1 cellular context compared by ENCODE assay signal in the genomic region with DNA sequence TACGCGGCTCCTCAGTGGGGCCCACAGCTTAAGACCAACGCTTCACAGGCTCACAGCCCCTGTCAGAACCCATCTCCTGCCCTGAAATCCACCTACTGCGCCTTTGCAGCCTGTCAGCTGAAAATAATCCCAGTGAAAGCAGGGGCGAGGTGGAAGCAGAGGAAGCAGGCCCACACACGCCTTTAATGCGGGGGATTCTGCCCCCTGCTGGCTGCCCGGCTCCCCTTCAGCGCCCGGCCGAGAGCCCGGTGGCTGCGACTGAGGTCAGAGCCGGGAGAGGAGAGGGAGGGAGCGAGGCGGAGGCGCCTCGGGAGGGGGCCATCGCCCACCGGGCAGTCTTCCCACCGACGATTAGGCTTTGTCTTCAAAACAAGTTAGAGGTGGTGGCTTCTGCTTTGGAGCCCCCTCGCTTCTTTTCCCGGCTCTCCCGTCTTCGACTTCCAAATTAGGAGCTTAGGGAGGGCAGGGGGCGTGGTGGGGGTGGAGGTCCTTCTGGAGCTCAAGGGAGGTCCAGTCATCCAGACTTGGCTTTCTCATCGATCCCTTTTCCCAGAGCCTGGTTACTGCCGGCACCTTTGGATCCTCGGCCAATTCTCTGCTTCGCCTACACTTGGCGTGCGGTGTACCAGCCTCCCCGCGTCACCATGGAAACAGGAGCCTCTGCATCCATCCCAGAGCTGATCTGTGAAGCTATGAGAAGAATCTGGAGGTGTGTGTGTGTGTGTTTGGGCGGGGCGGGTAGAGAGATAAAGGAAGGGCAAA.
TF ChIP-seq lines count a peak whose summit lies in the region.

No MANE protein-coding gene starts in this region.

TF ChIP-seq in K562, 482 proteins besides CTCF, POLR2A, EP300 and RAD21 (continued from another document and continues in another):
- TF ChIP-seq, protein P1, sequence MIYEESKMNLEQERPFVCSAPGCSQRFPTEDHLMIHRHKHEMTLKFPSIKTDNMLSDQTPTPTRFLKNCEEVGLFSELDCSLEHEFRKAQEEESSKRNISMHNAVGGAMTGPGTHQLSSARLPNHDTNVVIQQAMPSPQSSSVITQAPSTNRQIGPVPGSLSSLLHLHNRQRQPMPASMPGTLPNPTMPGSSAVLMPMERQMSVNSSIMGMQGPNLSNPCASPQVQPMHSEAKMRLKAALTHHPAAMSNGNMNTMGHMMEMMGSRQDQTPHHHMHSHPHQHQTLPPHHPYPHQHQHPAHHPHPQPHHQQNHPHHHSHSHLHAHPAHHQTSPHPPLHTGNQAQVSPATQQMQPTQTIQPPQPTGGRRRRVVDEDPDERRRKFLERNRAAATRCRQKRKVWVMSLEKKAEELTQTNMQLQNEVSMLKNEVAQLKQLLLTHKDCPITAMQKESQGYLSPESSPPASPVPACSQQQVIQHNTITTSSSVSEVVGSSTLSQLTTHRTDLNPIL (CRISPR knock-in tag; IDR thresholded peaks at IDR 0.05) = no peak
- TF ChIP-seq RBM17 (IDR thresholded peaks at IDR 0.05; ENCODE audit: borderline replicate concordance, low read depth, low read length) (no peak), BRD4 (IDR thresholded peaks at IDR 0.05) (no peak), ZNF3 (CRISPR knock-in tag; IDR thresholded peaks at IDR 0.05) (no peak), ZC3H11A (IDR thresholded peaks at IDR 0.05; ENCODE audit: low read depth, low read length) (no peak), ZNF174 (CRISPR knock-in tag; IDR thresholded peaks at IDR 0.05) (no peak), NFIC (IDR thresholded peaks at IDR 0.05) (no peak), WHSC1 (IDR thresholded peaks at IDR 0.05; ENCODE audit: low read length) (no peak), ZKSCAN8 (CRISPR knock-in tag; IDR thresholded peaks at IDR 0.05) (no peak), XRCC5 (IDR thresholded peaks at IDR 0.05; ENCODE audit: low read depth, low read length) (peak; percentile 49; the same call in 1 of the 2 replicates), ZNF696 (CRISPR knock-in tag; conservative IDR thresholded peaks at IDR 0.05) (no peak), IRF2 (CRISPR knock-in tag; IDR thresholded peaks at IDR 0.05) (no peak), NELFE (IDR thresholded peaks at IDR 0.05; ENCODE audit: insufficient read depth, insufficient read length) (no peak), HDAC2 (IDR thresholded peaks at IDR 0.05) (no peak), ZBTB7A (IDR thresholded peaks at IDR 0.05; ENCODE audit: borderline replicate concordance, control insufficient read depth, low read depth, low read length) (peak; percentile 50; the same call in 1 of the 2 replicates), TRIM24 (IDR thresholded peaks at IDR 0.05) (no peak), CTBP1 (IDR thresholded peaks at IDR 0.05; ENCODE audit: borderline replicate concordance) (peak; percentile 50; the same call in 1 of the 2 replicates), FOXK2 (conservative IDR thresholded peaks at IDR 0.05 in 1 of 2, IDR thresholded peaks at IDR 0.05 in 1 of 2; ENCODE audit: low read depth in 2 of 2) (no peak), BDP1 (IDR thresholded peaks at IDR 0.05; ENCODE audit: insufficient read depth, insufficient read length) (no peak), PHF8 (IDR thresholded peaks at IDR 0.05; ENCODE audit: borderline replicate concordance, low read length) (no peak), ZEB2 (IDR thresholded peaks at IDR 0.05) (no peak), SP1 (CRISPR knock-in tag; IDR thresholded peaks at IDR 0.05) (no peak), HMGN3 (IDR thresholded peaks at IDR 0.05; ENCODE audit: borderline replicate concordance, extremely low read depth, insufficient read length, low read depth, low read length) (no peak), BHLHE40 (IDR thresholded peaks at IDR 0.05; ENCODE audit: low read length) (peak; percentile 19; the same call in 1 of the 2 replicates), HOXB6 (CRISPR knock-in tag; IDR thresholded peaks at IDR 0.05; ENCODE audit: borderline replicate concordance) (no peak), ZFX (CRISPR knock-in tag; IDR thresholded peaks at IDR 0.05) (peak; percentile 41), ZKSCAN3 (CRISPR knock-in tag; IDR thresholded peaks at IDR 0.05) (no peak), ILK (tag; IDR thresholded peaks at IDR 0.05; ENCODE audit: borderline replicate concordance, low read depth) (no peak), NR1H2 (CRISPR knock-in tag; IDR thresholded peaks at IDR 0.05) (no peak), RFX1 (IDR thresholded peaks at IDR 0.05) (peak; percentile 84), ATF7 (IDR thresholded peaks at IDR 0.05) (peak; percentile 26; the same call in 1 of the 2 replicates), ZNF146 (CRISPR knock-in tag; IDR thresholded peaks at IDR 0.05; ENCODE audit: unreplicated experiment) (no peak), TEAD4 (IDR thresholded peaks at IDR 0.05; ENCODE audit: low read length) (no peak), TEAD4 (CRISPR knock-in tag; IDR thresholded peaks at IDR 0.05; ENCODE audit: borderline replicate concordance) (no peak)
- TF ChIP-seq, protein P2, sequence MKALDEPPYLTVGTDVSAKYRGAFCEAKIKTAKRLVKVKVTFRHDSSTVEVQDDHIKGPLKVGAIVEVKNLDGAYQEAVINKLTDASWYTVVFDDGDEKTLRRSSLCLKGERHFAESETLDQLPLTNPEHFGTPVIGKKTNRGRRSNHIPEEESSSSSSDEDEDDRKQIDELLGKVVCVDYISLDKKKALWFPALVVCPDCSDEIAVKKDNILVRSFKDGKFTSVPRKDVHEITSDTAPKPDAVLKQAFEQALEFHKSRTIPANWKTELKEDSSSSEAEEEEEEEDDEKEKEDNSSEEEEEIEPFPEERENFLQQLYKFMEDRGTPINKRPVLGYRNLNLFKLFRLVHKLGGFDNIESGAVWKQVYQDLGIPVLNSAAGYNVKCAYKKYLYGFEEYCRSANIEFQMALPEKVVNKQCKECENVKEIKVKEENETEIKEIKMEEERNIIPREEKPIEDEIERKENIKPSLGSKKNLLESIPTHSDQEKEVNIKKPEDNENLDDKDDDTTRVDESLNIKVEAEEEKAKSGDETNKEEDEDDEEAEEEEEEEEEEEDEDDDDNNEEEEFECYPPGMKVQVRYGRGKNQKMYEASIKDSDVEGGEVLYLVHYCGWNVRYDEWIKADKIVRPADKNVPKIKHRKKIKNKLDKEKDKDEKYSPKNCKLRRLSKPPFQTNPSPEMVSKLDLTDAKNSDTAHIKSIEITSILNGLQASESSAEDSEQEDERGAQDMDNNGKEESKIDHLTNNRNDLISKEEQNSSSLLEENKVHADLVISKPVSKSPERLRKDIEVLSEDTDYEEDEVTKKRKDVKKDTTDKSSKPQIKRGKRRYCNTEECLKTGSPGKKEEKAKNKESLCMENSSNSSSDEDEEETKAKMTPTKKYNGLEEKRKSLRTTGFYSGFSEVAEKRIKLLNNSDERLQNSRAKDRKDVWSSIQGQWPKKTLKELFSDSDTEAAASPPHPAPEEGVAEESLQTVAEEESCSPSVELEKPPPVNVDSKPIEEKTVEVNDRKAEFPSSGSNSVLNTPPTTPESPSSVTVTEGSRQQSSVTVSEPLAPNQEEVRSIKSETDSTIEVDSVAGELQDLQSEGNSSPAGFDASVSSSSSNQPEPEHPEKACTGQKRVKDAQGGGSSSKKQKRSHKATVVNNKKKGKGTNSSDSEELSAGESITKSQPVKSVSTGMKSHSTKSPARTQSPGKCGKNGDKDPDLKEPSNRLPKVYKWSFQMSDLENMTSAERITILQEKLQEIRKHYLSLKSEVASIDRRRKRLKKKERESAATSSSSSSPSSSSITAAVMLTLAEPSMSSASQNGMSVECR (CRISPR knock-in tag; IDR thresholded peaks at IDR 0.05) = no peak
- TF ChIP-seq, protein P3, sequence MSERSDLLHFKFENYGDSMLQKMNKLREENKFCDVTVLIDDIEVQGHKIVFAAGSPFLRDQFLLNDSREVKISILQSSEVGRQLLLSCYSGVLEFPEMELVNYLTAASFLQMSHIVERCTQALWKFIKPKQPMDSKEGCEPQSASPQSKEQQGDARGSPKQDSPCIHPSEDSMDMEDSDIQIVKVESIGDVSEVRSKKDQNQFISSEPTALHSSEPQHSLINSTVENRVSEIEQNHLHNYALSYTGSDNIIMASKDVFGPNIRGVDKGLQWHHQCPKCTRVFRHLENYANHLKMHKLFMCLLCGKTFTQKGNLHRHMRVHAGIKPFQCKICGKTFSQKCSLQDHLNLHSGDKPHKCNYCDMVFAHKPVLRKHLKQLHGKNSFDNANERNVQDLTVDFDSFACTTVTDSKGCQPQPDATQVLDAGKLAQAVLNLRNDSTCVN (CRISPR knock-in tag; IDR thresholded peaks at IDR 0.05) = no peak
- TF ChIP-seq, protein P4, sequence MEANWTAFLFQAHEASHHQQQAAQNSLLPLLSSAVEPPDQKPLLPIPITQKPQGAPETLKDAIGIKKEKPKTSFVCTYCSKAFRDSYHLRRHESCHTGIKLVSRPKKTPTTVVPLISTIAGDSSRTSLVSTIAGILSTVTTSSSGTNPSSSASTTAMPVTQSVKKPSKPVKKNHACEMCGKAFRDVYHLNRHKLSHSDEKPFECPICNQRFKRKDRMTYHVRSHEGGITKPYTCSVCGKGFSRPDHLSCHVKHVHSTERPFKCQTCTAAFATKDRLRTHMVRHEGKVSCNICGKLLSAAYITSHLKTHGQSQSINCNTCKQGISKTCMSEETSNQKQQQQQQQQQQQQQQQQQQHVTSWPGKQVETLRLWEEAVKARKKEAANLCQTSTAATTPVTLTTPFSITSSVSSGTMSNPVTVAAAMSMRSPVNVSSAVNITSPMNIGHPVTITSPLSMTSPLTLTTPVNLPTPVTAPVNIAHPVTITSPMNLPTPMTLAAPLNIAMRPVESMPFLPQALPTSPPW (CRISPR knock-in tag; IDR thresholded peaks at IDR 0.05) = peak; percentile 45; the same call in 1 of the 2 replicates
- TF ChIP-seq, protein P5, sequence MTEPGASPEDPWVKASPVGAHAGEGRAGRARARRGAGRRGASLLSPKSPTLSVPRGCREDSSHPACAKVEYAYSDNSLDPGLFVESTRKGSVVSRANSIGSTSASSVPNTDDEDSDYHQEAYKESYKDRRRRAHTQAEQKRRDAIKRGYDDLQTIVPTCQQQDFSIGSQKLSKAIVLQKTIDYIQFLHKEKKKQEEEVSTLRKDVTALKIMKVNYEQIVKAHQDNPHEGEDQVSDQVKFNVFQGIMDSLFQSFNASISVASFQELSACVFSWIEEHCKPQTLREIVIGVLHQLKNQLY (CRISPR knock-in tag; conservative IDR thresholded peaks at IDR 0.05) = no peak
- TF ChIP-seq, protein P6, sequence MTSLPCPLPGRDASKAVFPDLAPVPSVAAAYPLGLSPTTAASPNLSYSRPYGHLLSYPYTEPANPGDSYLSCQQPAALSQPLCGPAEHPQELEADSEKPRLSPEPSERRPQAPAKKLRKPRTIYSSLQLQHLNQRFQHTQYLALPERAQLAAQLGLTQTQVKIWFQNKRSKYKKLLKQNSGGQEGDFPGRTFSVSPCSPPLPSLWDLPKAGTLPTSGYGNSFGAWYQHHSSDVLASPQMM (CRISPR knock-in tag; IDR thresholded peaks at IDR 0.05) = no peak
- TF ChIP-seq, protein P7, sequence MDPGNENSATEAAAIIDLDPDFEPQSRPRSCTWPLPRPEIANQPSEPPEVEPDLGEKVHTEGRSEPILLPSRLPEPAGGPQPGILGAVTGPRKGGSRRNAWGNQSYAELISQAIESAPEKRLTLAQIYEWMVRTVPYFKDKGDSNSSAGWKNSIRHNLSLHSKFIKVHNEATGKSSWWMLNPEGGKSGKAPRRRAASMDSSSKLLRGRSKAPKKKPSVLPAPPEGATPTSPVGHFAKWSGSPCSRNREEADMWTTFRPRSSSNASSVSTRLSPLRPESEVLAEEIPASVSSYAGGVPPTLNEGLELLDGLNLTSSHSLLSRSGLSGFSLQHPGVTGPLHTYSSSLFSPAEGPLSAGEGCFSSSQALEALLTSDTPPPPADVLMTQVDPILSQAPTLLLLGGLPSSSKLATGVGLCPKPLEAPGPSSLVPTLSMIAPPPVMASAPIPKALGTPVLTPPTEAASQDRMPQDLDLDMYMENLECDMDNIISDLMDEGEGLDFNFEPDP (CRISPR knock-in tag; IDR thresholded peaks at IDR 0.05) = no peak
- TF ChIP-seq, protein P8, sequence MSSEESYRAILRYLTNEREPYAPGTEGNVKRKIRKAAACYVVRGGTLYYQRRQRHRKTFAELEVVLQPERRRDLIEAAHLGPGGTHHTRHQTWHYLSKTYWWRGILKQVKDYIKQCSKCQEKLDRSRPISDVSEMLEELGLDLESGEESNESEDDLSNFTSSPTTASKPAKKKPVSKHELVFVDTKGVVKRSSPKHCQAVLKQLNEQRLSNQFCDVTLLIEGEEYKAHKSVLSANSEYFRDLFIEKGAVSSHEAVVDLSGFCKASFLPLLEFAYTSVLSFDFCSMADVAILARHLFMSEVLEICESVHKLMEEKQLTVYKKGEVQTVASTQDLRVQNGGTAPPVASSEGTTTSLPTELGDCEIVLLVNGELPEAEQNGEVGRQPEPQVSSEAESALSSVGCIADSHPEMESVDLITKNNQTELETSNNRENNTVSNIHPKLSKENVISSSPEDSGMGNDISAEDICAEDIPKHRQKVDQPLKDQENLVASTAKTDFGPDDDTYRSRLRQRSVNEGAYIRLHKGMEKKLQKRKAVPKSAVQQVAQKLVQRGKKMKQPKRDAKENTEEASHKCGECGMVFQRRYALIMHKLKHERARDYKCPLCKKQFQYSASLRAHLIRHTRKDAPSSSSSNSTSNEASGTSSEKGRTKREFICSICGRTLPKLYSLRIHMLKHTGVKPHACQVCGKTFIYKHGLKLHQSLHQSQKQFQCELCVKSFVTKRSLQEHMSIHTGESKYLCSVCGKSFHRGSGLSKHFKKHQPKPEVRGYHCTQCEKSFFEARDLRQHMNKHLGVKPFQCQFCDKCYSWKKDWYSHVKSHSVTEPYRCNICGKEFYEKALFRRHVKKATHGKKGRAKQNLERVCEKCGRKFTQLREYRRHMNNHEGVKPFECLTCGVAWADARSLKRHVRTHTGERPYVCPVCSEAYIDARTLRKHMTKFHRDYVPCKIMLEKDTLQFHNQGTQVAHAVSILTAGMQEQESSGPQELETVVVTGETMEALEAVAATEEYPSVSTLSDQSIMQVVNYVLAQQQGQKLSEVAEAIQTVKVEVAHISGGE (CRISPR knock-in tag; IDR thresholded peaks at IDR 0.05) = no peak
- TF ChIP-seq, protein P9, sequence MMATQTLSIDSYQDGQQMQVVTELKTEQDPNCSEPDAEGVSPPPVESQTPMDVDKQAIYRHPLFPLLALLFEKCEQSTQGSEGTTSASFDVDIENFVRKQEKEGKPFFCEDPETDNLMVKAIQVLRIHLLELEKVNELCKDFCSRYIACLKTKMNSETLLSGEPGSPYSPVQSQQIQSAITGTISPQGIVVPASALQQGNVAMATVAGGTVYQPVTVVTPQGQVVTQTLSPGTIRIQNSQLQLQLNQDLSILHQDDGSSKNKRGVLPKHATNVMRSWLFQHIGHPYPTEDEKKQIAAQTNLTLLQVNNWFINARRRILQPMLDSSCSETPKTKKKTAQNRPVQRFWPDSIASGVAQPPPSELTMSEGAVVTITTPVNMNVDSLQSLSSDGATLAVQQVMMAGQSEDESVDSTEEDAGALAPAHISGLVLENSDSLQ (IDR thresholded peaks at IDR 0.05) = no peak
- TF ChIP-seq, protein P10, sequence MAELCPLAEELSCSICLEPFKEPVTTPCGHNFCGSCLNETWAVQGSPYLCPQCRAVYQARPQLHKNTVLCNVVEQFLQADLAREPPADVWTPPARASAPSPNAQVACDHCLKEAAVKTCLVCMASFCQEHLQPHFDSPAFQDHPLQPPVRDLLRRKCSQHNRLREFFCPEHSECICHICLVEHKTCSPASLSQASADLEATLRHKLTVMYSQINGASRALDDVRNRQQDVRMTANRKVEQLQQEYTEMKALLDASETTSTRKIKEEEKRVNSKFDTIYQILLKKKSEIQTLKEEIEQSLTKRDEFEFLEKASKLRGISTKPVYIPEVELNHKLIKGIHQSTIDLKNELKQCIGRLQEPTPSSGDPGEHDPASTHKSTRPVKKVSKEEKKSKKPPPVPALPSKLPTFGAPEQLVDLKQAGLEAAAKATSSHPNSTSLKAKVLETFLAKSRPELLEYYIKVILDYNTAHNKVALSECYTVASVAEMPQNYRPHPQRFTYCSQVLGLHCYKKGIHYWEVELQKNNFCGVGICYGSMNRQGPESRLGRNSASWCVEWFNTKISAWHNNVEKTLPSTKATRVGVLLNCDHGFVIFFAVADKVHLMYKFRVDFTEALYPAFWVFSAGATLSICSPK (IDR thresholded peaks at IDR 0.05; ENCODE audit: borderline replicate concordance) = no peak
